In the genomic region with DNA sequence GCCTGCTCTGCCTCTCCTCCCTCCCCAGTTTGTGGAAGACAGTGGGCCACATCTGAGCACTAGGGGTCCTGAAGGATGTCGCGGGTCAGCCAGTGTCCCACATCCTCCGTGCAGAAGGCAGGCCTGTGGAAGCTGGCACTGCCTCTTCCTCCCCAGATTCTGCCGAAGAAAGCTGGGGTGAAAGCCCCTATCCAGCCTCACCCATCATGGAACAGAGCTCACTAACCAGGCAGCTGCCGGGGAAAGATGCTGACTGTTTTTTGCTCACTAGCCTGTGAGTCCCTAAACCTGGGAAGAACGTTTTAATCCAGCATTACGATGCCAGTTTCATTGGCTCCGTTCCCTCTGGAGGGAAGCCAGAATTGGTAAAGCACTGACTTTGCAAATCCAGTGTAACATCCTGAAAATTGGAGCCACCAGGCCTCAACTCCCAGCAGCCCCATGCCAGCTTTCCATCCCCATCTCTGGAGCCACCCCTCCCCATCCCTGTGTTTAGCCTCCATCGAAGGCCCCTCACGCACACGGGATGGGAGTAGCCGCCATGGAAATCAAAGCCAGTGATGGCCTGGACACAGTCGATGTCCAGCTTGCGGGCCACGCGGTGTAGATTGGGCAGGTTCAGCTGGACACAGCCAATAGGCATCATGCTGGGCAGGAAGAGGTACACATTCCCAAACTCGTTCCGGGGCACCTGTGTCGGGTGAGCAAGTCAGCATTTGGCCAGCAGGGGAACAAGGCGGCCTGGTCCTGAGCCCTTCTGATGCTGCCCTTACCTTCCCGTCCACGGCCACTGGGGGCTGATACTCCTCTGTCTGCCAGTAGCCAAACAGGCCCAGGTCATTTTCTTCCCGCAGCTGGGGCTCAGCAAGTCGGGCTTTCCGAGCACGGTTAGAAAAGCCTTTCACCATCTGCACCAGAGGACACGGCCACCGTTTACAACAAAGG, we compare ENCODE assay signal across 12 cellular contexts. TPM values are rescaled to one million over a fixed set of nuclear protein-coding genes. Genes with fewer than 3 reads are reported as not detected.
A peak's percentile ranks its signal among the peaks of the same experiment; 100 is the strongest.
DNase-seq lines count a peak whose midpoint lies in the region; ATAC-seq and TF ChIP-seq lines count a peak whose summit lies in the region.
"Had no signal": no experiment of that assay in that cellular context is flagged by ENCODE, and none has a peak within 500 bp of the region (broad histone marks: within the 10 kb centered on the region; RNA-seq: fewer than 3 reads in every experiment).

No MANE protein-coding gene starts in this region.

- no peaks in the 10 kb centered on the region for H3K27me3 ChIP-seq in A673 (replicated peaks; ENCODE audit: insufficient read depth, low read depth, low read length, poor library complexity)
- H3K27me3 ChIP-seq in effector memory CD4-positive, alpha-beta T cell (replicated peaks; ENCODE audit: control insufficient read depth, insufficient read depth, low read length, poor library complexity, severe bottlenecking), result no peaks in the 10 kb centered on the region
- H3K27me3 ChIP-seq: adrenal gland, transverse colon had no signal

- H3K9me3 ChIP-seq in A673 (ENCODE audit: low read depth, low read length, poor library complexity, severe bottlenecking), result no peaks in the 10 kb centered on the region
- no peaks in the 10 kb centered on the region for H3K9me3 ChIP-seq in effector memory CD4-positive, alpha-beta T cell (ENCODE audit: control insufficient read depth, low read length)
- H3K9me3 ChIP-seq: adrenal gland, transverse colon had no signal

- H3K27ac ChIP-seq in A673 (ENCODE audit: low read depth, low read length, poor library complexity, severe bottlenecking), result no peak overlapping the region
- H3K27ac ChIP-seq in effector memory CD4-positive, alpha-beta T cell (ENCODE audit: insufficient read depth, low read length, poor library complexity, severe bottlenecking), result no peak overlapping the region

- H3K4me3 ChIP-seq in A673 (ENCODE audit: low read depth, low read length, poor library complexity, severe bottlenecking) (no peak overlapping the region), astrocyte of the spinal cord (ENCODE audit: low read depth, low read length) (no peak overlapping the region)
- no peak overlapping the region for H3K4me3 ChIP-seq in effector memory CD4-positive, alpha-beta T cell (ENCODE audit: insufficient read depth, low read depth, low read length, poor library complexity, severe bottlenecking)
- H3K4me3 ChIP-seq: adrenal gland, transverse colon had no signal

- peaks cover 27% of the 10 kb centered on the region for H3K4me1 ChIP-seq in A673 (ENCODE audit: insufficient read depth, low read length, poor library complexity, severe bottlenecking)
- H3K4me1 ChIP-seq in effector memory CD4-positive, alpha-beta T cell (ENCODE audit: control insufficient read depth, insufficient read depth, low read length, poor library complexity, severe bottlenecking), result peaks cover 23% of the 10 kb centered on the region

- ATAC-seq in GM21360 (IDR thresholded peaks at IDR 0.05; ENCODE audit: unreplicated experiment), result no peak
- ATAC-seq in GM18519 (IDR thresholded peaks at IDR 0.05; ENCODE audit: low FRiP score, unreplicated experiment), result no peak

- in situ Hi-C loops in astrocyte of the spinal cord (cut with HindIII; ENCODE audit: low sequenced_read_pairs), result no loop called here

- no TSS peak for BruUV-seq in A673 (replicated peaks; lab: Mats Ljungman, UMichigan)

- DNase-seq in A673 (ENCODE audit: low spot score) (peak; percentile 67), astrocyte of the spinal cord (ENCODE audit: low read depth, low spot score) (no peak), left kidney (ENCODE audit: low read depth, low spot score) (peak; percentile 26), Kasumi-1 (lab: John Stamatoyannopoulos, UW) (no peak)
- DNase-seq in effector memory CD4-positive, alpha-beta T cell, result no peak
- DNase-seq: DMS53, naive B cell, transverse colon had no signal

- POLR2A ChIA-PET in A673 (lab: Charles Lee; ENCODE audit: low non-redundant PET), result no interaction called here

- TF ChIP-seq CTCF in A673 (conservative IDR thresholded peaks at IDR 0.05; ENCODE audit: low read depth, low read length) (no peak), GM12873 (IDR thresholded peaks at IDR 0.05; ENCODE audit: insufficient read depth, low read depth, low read length, missing control alignments) (peak; percentile 22), astrocyte of the spinal cord (IDR thresholded peaks at IDR 0.05; ENCODE audit: low read depth, low read length) (peak; percentile 24)

- intact Hi-C loops in A673 (cut with micrococcal nuclease; ENCODE audit: unreplicated experiment), result no loop called here

- peaks cover 13% of the 10 kb centered on the region for H3K36me3 ChIP-seq in A673 (ENCODE audit: insufficient read depth, low read length, poor library complexity, severe bottlenecking)
- peaks cover 48% of the 10 kb centered on the region for H3K36me3 ChIP-seq in effector memory CD4-positive, alpha-beta T cell (ENCODE audit: control insufficient read depth, insufficient read depth, low read length)

- CTCF ChIA-PET in A673 (lab: Charles Lee), result no interaction called here

RNA-seq across cellular contexts. Expression of a gene that starts 23.5 kb away (rescaled TPM):
- 50.8 and 55.6 TPM in 2 replicates for total RNA-seq in A673 (2021)

RNA-seq across cellular contexts. Expression of a gene that starts 23.6 kb away (rescaled TPM):
- total RNA-seq in A673 (2021), result 30.3 and 33.5 TPM in 2 replicates

RNA-seq across cellular contexts. Expression of a gene that starts 30.1 kb away (rescaled TPM):
- 57.2 and 58.2 TPM in 2 replicates for total RNA-seq in A673 (2021)

RNA-seq across cellular contexts. Expression of a gene that starts 30.3 kb away (rescaled TPM):
- total RNA-seq in A673 (2021), result 24.3 and 29.4 TPM in 2 replicates

Comparison
In these comparisons a context has a peak if more than half of its experiments do, and no peak if none do; other contexts are left out.
1. DNase-seq: peak in A673 (single experiment) and left kidney (single experiment); none in astrocyte of the spinal cord (single experiment), effector memory CD4-positive, alpha-beta T cell (0 of 3) and Kasumi-1 (0 of 2).